ENCODE assay signal across 3 cellular contexts in genomic region chr7:139370301-139370942, GRCh38.
TF ChIP-seq lines count a peak whose summit lies in the region.

No MANE protein-coding gene starts in this region.

TF ChIP-seq in SK-N-SH treated with all-trans-retinoic acid at 6 μM for 48 hours, 23 proteins besides CTCF, POLR2A, EP300 and RAD21 (continues in another document):
- TF ChIP-seq CSRNP3 (CRISPR knock-in tag; IDR thresholded peaks at IDR 0.05) (no peak), PPARA (CRISPR knock-in tag; IDR thresholded peaks at IDR 0.05; ENCODE audit: borderline replicate concordance) (no peak), ZNF70 (CRISPR knock-in tag; IDR thresholded peaks at IDR 0.05) (no peak), SNAI2 (CRISPR knock-in tag; IDR thresholded peaks at IDR 0.05) (no peak), POU6F1 (CRISPR knock-in tag; IDR thresholded peaks at IDR 0.05; ENCODE audit: borderline replicate concordance, low read depth) (no peak), ZC3H10 (CRISPR knock-in tag; IDR thresholded peaks at IDR 0.05) (no peak), OSR1 (CRISPR knock-in tag; IDR thresholded peaks at IDR 0.05) (no peak), ZFP3 (CRISPR knock-in tag; IDR thresholded peaks at IDR 0.05) (no peak), GLIS3 (CRISPR knock-in tag; IDR thresholded peaks at IDR 0.05) (no peak), RARB (CRISPR knock-in tag; IDR thresholded peaks at IDR 0.05) (no peak), BACH2 (CRISPR knock-in tag; IDR thresholded peaks at IDR 0.05; ENCODE audit: borderline replicate concordance) (no peak), ARNTL (CRISPR knock-in tag; IDR thresholded peaks at IDR 0.05; ENCODE audit: borderline replicate concordance, low read depth) (no peak), ZFP30 (CRISPR knock-in tag; IDR thresholded peaks at IDR 0.05) (no peak), ZNF565 (CRISPR knock-in tag; conservative IDR thresholded peaks at IDR 0.05; ENCODE audit: low read depth) (no peak), ISL1 (CRISPR knock-in tag; IDR thresholded peaks at IDR 0.05) (no peak), ESRRG (CRISPR knock-in tag; IDR thresholded peaks at IDR 0.05) (no peak), ZNF8 (CRISPR knock-in tag; IDR thresholded peaks at IDR 0.05) (no peak), TOX (CRISPR knock-in tag; IDR thresholded peaks at IDR 0.05; ENCODE audit: borderline replicate concordance) (no peak)

TF ChIP-seq in SK-N-SH, 30 proteins besides CTCF, POLR2A, EP300 and RAD21 (continued from another document):
- TF ChIP-seq NRF1 (IDR thresholded peaks at IDR 0.05; ENCODE audit: low read depth, low read length) (no peak), RFX5 (IDR thresholded peaks at IDR 0.05; ENCODE audit: low read length) (no peak), EZH2phosphoT487 (IDR thresholded peaks at IDR 0.05; ENCODE audit: borderline replicate concordance, low read depth) (no peak), USF2 (IDR thresholded peaks at IDR 0.05; ENCODE audit: borderline replicate concordance, low read depth, low read length) (no peak), IRF3 (IDR thresholded peaks at IDR 0.05; ENCODE audit: low read depth, low read length) (no peak), GATA2 (CRISPR knock-in tag; IDR thresholded peaks at IDR 0.05) (no peak), ZBTB33 (IDR thresholded peaks at IDR 0.05; ENCODE audit: borderline replicate concordance, low read depth) (no peak), TAF1 (IDR thresholded peaks at IDR 0.05; ENCODE audit: borderline replicate concordance, low read depth, low read length) (no peak), TCF12 (IDR thresholded peaks at IDR 0.05) (no peak), SIN3A (IDR thresholded peaks at IDR 0.05; ENCODE audit: borderline replicate concordance, low read depth, low read length) (no peak), SMC3 (IDR thresholded peaks at IDR 0.05; ENCODE audit: low read depth, low read length) (no peak)

TF ChIP-seq in IMR-90, 13 proteins besides CTCF, POLR2A, EP300 and RAD21 (continued from another document):
- no peak for TF ChIP-seq BHLHE40 (IDR thresholded peaks at IDR 0.05; ENCODE audit: low read depth, low read length)
- no peak for TF ChIP-seq USF2 (IDR thresholded peaks at IDR 0.05; ENCODE audit: low read depth, low read length)
- no peak for TF ChIP-seq NFE2L2 (IDR thresholded peaks at IDR 0.05; ENCODE audit: low read depth, low read length)
- TF ChIP-seq MAZ (IDR thresholded peaks at IDR 0.05; ENCODE audit: borderline replicate concordance, low read depth, low read length), result no peak
- no peak for TF ChIP-seq ELK1 (IDR thresholded peaks at IDR 0.05; ENCODE audit: borderline replicate concordance, low read depth, low read length)
- no peak for TF ChIP-seq FOS (IDR thresholded peaks at IDR 0.05; ENCODE audit: low read depth, low read length)
- no peak for TF ChIP-seq MAFK (IDR thresholded peaks at IDR 0.05; ENCODE audit: low read depth, low read length)
